In genomic region chr4:123744664-123745290, GRCh38 we compare ENCODE assay signal across 11 cellular contexts.
DNase-seq lines count a peak whose midpoint lies in the region; ATAC-seq and TF ChIP-seq lines count a peak whose summit lies in the region.
"Had no signal": no experiment of that assay in that cellular context is flagged by ENCODE, and none has a peak within 500 bp of the region (broad histone marks: within the 10 kb centered on the region; RNA-seq: fewer than 3 reads in every experiment).

No MANE protein-coding gene starts in this region.

- H3F3A ChIP-seq in GM23338 (replicated peaks; ENCODE audit: low read depth) = no peaks in the 10 kb centered on the region

- no peak for DNase-seq in GM23338 (ENCODE audit: low spot score)
- DNase-seq in left ventricle myocardium inferior = peak; percentile 25
- peak; percentile 33 to 45 for DNase-seq in psoas muscle
- no peak for DNase-seq in activated T-cell treated with anti-CD3 and anti-CD28 coated beads for 4 hours
- no peak for DNase-seq in NCI-H526 (lab: John Stamatoyannopoulos, UW)
- DNase-seq in SHP77 (lab: John Stamatoyannopoulos, UW) = no peak
- DNase-seq: caudate nucleus; CD4-positive, alpha-beta T cell had no signal

- H3K36me3 Mint-ChIP-seq in GM23338 (ENCODE audit: low read depth) = no peaks in the 10 kb centered on the region

- no peaks in the 10 kb centered on the region for H4K20me1 ChIP-seq in GM23338 (replicated peaks; ENCODE audit: insufficient read depth)

- H3K4me3 ChIP-seq in GM23338 (no peak overlapping the region), left ventricle myocardium inferior (no peak overlapping the region), psoas muscle (peak overlapping the region; percentile 40)
- H3K4me3 ChIP-seq: prostate gland had no signal

- H3K9me3 Mint-ChIP-seq in GM23338 = no peaks in the 10 kb centered on the region
- H3K9me3 Mint-ChIP-seq: CD4-positive, alpha-beta T cell had no signal

- H3K9me3 ChIP-seq in left ventricle myocardium inferior (replicated peaks) (no peaks in the 10 kb centered on the region), psoas muscle (no peaks in the 10 kb centered on the region)
- H3K9me3 ChIP-seq: prostate gland had no signal

- WGBS in psoas muscle, 3 donors = 47 to 56% (median 52%) methylated on average over 8 of the region's 8 CpGs

- no peaks in the 10 kb centered on the region for H3K9me2 ChIP-seq in GM23338 (ENCODE audit: insufficient read depth)

- peaks cover 16% of the 10 kb centered on the region; the same call in 2 of the 3 replicates for H3K4me1 Mint-ChIP-seq in GM23338

- H3K27ac Mint-ChIP-seq in GM23338 = peak overlapping the region; percentile 41; the same call in 1 of the 2 replicates
- H3K27ac Mint-ChIP-seq: CD4-positive, alpha-beta T cell had no signal

- H3K4me1 ChIP-seq in GM23338 (ENCODE audit: insufficient read depth) (peaks cover 6% of the 10 kb centered on the region; the same call in 1 of the 2 replicates), left ventricle myocardium inferior (peaks cover 59% of the 10 kb centered on the region), psoas muscle (peaks cover 16% of the 10 kb centered on the region)
- H3K4me1 ChIP-seq: prostate gland had no signal

- H3K27me3 Mint-ChIP-seq in GM23338 (ENCODE audit: insufficient read depth, low read depth, poor library complexity) = peaks cover 4% of the 10 kb centered on the region

- no peak overlapping the region for H3K4me2 ChIP-seq in GM23338

- peak overlapping the region; percentile 94 for H2AFZ ChIP-seq in GM23338

- intact Hi-C loops in left ventricle myocardium inferior (cut with micrococcal nuclease) (no loop called here), psoas muscle (cut with DNase I) (no loop called here)

- H3K36me3 ChIP-seq in GM23338 (ENCODE audit: insufficient read depth) = no peaks in the 10 kb centered on the region
- H3K36me3 ChIP-seq in left ventricle myocardium inferior = no peaks in the 10 kb centered on the region
- H3K36me3 ChIP-seq in psoas muscle (ENCODE audit: insufficient read depth in 1 of 2, low read depth in 1 of 2) = no peaks in the 10 kb centered on the region
- H3K36me3 ChIP-seq: prostate gland had no signal

- no peaks in the 10 kb centered on the region for H3K79me2 ChIP-seq in GM23338 (replicated peaks; ENCODE audit: insufficient read depth)

- H3K27me3 ChIP-seq in GM23338 (ENCODE audit: insufficient read depth) = no peaks in the 10 kb centered on the region
- H3K27me3 ChIP-seq in left ventricle myocardium inferior (ENCODE audit: low read depth) = no peaks in the 10 kb centered on the region
- H3K27me3 ChIP-seq in psoas muscle (ENCODE audit: insufficient read depth in 3 of 3, low read length in 2 of 3) = no peaks in the 10 kb centered on the region

- no peak overlapping the region for H3K4me3 Mint-ChIP-seq in GM23338
- H3K4me3 Mint-ChIP-seq: CD4-positive, alpha-beta T cell had no signal

- ATAC-seq in GM23338 (no peak), psoas muscle (peak; percentile 43 to 92 (median 86)), HG03378 (IDR thresholded peaks at IDR 0.05; ENCODE audit: unreplicated experiment) (no peak)

- H3K27ac ChIP-seq in GM23338 (ENCODE audit: low read depth) (no peak overlapping the region), VCaP (peak overlapping the region; percentile 45), left ventricle myocardium inferior (replicated peaks) (peak overlapping the region; percentile 82), psoas muscle (peak overlapping the region; percentile 34)
- H3K27ac ChIP-seq: prostate gland had no signal

- TF ChIP-seq CTCF in GM23338 (conservative IDR thresholded peaks at IDR 0.05; ENCODE audit: low read depth in 2 of 2) (no peak), VCaP (conservative IDR thresholded peaks at IDR 0.05) (no peak), left ventricle myocardium inferior (IDR thresholded peaks at IDR 0.05; ENCODE audit: borderline replicate concordance) (no peak), psoas muscle (IDR thresholded peaks at IDR 0.05) (no peak)

TF ChIP-seq in GM23338, 12 proteins besides CTCF, POLR2A, EP300 and RAD21 (continues in another document):
- no peak for TF ChIP-seq JUNB (IDR thresholded peaks at IDR 0.05; ENCODE audit: unreplicated experiment)
- no peak for TF ChIP-seq STAT1 (IDR thresholded peaks at IDR 0.05; ENCODE audit: unreplicated experiment)
- no peak for TF ChIP-seq ZNF331 (CRISPR knock-in tag; IDR thresholded peaks at IDR 0.05; ENCODE audit: low read depth)
- no peak for TF ChIP-seq CREB1 (CRISPR knock-in tag; IDR thresholded peaks at IDR 0.05; ENCODE audit: low read depth)
- TF ChIP-seq ZNF114 (CRISPR knock-in tag; IDR thresholded peaks at IDR 0.05) = no peak
- TF ChIP-seq EZH2phosphoT487 (IDR thresholded peaks at IDR 0.05; ENCODE audit: unreplicated experiment) = no peak
- no peak for TF ChIP-seq EZH2 (IDR thresholded peaks at IDR 0.05; ENCODE audit: low read depth, unreplicated experiment)
- no peak for TF ChIP-seq NANOG (IDR thresholded peaks at IDR 0.05; ENCODE audit: borderline replicate concordance)
- no peak for TF ChIP-seq ZNF462 (CRISPR knock-in tag; IDR thresholded peaks at IDR 0.05)
- no peak for TF ChIP-seq ETS1 (IDR thresholded peaks at IDR 0.05)

Comparison
In these comparisons a context has a peak if more than half of its experiments do, and no peak if none do; other contexts are left out.
1. ATAC-seq: peak in psoas muscle (4 of 4); none in GM23338 (single experiment) and HG03378 (single experiment).
2. DNase-seq: peak in left ventricle myocardium inferior (single experiment) and psoas muscle (2 of 2); none in GM23338 (single experiment), activated T-cell treated with anti-CD3 and anti-CD28 coated beads for 4 hours (single experiment), NCI-H526 (0 of 2) and SHP77 (0 of 2).